In genomic region chr12:6646276-6647082, GRCh38 we compare ENCODE assay signal across 1 cellular context.
TF ChIP-seq lines count a peak whose summit lies in the region.

No MANE protein-coding gene starts in this region.

TF ChIP-seq in endothelial cell of umbilical vein, 7 proteins besides CTCF, POLR2A, EP300 and RAD21:
- TF ChIP-seq MYC (IDR thresholded peaks at IDR 0.05; ENCODE audit: low read depth, low read length) (no peak), GATA2 (IDR thresholded peaks at IDR 0.05; ENCODE audit: insufficient read depth, insufficient read length, low read depth, low read length) (no peak), FOS (IDR thresholded peaks at IDR 0.05; ENCODE audit: borderline replicate concordance, insufficient read depth, low read length) (no peak), JUN (IDR thresholded peaks at IDR 0.05; ENCODE audit: borderline replicate concordance, insufficient read depth, insufficient read length, low read depth) (no peak), MAX (IDR thresholded peaks at IDR 0.05; ENCODE audit: insufficient read depth, insufficient read length) (no peak), EZH2 (IDR thresholded peaks at IDR 0.05; ENCODE audit: borderline replicate concordance, low read depth, low read length, severe bottlenecking) (no peak), POLR2AphosphoS5 (IDR thresholded peaks at IDR 0.05; ENCODE audit: insufficient read depth, low read depth, low read length) (no peak)
